ENCODE assay signal across 12 cellular contexts in the genomic region with DNA sequence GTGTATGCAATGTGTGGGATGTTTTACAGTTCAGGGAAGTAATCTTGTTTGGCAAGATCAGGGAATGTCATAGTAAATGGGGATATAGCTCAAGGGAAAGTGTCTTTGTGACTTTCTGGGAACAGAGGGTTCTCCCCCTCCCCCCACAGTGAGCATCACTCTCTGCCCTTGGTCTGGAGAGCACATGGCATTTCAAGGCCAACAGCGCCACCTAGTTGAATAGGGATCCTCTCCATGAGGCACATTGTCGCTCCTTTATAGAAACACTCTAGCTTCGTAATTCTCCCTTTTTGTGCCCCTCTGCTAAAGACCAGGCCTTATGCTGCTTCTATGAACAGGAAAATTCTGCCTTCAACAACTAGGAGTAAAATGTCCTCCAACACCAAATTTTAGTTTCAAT. TPM values are rescaled to one million over a fixed set of nuclear protein-coding genes. Genes with fewer than 3 reads are reported as not detected.
A peak's percentile ranks its signal among the peaks of the same experiment; 100 is the strongest.
DNase-seq lines count a peak whose midpoint lies in the region; ATAC-seq and TF ChIP-seq lines count a peak whose summit lies in the region.
"Had no signal": no experiment of that assay in that cellular context is flagged by ENCODE, and none has a peak within 500 bp of the region (broad histone marks: within the 10 kb centered on the region; RNA-seq: fewer than 3 reads in every experiment).

No MANE protein-coding gene starts in this region.

- no peaks in the 10 kb centered on the region for H3K36me3 ChIP-seq in OCI-LY7 (ENCODE audit: insufficient read depth, low read length)
- no peaks in the 10 kb centered on the region for H3K36me3 ChIP-seq in hepatocyte (replicated peaks; ENCODE audit: insufficient read depth, low read depth)
- H3K36me3 ChIP-seq: gastroesophageal sphincter, thyroid gland had no signal

- H3K9me3 ChIP-seq in OCI-LY7 (ENCODE audit: low read length) (peaks cover 8% of the 10 kb centered on the region), hepatocyte (ENCODE audit: low read depth) (no peaks in the 10 kb centered on the region)
- H3K9me3 ChIP-seq: thyroid gland had no signal

- no peak overlapping the region for H3K27ac ChIP-seq in OCI-LY7 (ENCODE audit: low read depth, low read length, poor library complexity, severe bottlenecking)
- H3K27ac ChIP-seq in hepatocyte, result no peak overlapping the region
- H3K27ac ChIP-seq: gastroesophageal sphincter, thyroid gland had no signal

- H3K4me1 ChIP-seq in OCI-LY7 (ENCODE audit: insufficient read depth, low read length, poor library complexity, severe bottlenecking) (no peaks in the 10 kb centered on the region), hepatocyte (ENCODE audit: insufficient read depth) (no peaks in the 10 kb centered on the region)
- H3K4me1 ChIP-seq: gastroesophageal sphincter, thyroid gland had no signal

- H3K4me3 ChIP-seq in OCI-LY7 (ENCODE audit: low read depth, low read length, poor library complexity, severe bottlenecking) (no peak overlapping the region), hepatocyte (no peak overlapping the region)
- H3K4me3 ChIP-seq: gastroesophageal sphincter, thyroid gland had no signal

- H3K79me2 ChIP-seq in OCI-LY7 (ENCODE audit: insufficient read depth, low read depth, low read length) (no peaks in the 10 kb centered on the region), hepatocyte (no peaks in the 10 kb centered on the region)

- POLR2A ChIA-PET in OCI-LY7 (lab: Charles Lee), result no interaction called here

- H3K27me3 Mint-ChIP-seq in HFFc6 (ENCODE audit: insufficient read depth), result peaks cover 11% of the 10 kb centered on the region

- H4K20me1 ChIP-seq in OCI-LY7 (ENCODE audit: insufficient read depth, low read length) (no peaks in the 10 kb centered on the region), hepatocyte (ENCODE audit: insufficient read depth, poor library complexity, severe bottlenecking) (no peaks in the 10 kb centered on the region)

- no peaks in the 10 kb centered on the region for H3K4me1 Mint-ChIP-seq in HFFc6 (ENCODE audit: low read depth)

- H3K9me2 ChIP-seq in OCI-LY7 (ENCODE audit: insufficient read depth, low read length) (no peaks in the 10 kb centered on the region), hepatocyte (replicated peaks; ENCODE audit: insufficient read depth) (no peaks in the 10 kb centered on the region)

- H3K4me3 Mint-ChIP-seq in HFFc6, result no peak overlapping the region

- H2AFZ ChIP-seq in OCI-LY7 (ENCODE audit: low read length) (no peak overlapping the region), hepatocyte (no peak overlapping the region)

- TF ChIP-seq CTCF in HFFc6 (IDR thresholded peaks at IDR 0.05) (peak; percentile 39), OCI-LY7 (conservative IDR thresholded peaks at IDR 0.05; ENCODE audit: low read length) (peak; percentile 75), hepatocyte (IDR thresholded peaks at IDR 0.05; ENCODE audit: poor library complexity) (peak; percentile 13)

- DNase-seq in NCI-H2227 (lab: John Stamatoyannopoulos, UW; ENCODE audit: unreplicated experiment) (peak; percentile 2), NCI-H2227 treated with DMSO at 0.1 percent for 48 hours (lab: John Stamatoyannopoulos, UW) (no peak), HFFc6 (no peak), OCI-LY7 (ENCODE audit: low spot score) (peak; percentile 46), hepatocyte (ENCODE audit: low spot score) (no peak), NCI-H1436 (lab: John Stamatoyannopoulos, UW) (no peak)
- DNase-seq: activated CD4-positive, alpha-beta T cell treated with anti-CD3 and anti-CD28 coated beads for 4 hours; NCI-H2081; thyroid gland had no signal

- no peaks in the 10 kb centered on the region for H3K27me3 ChIP-seq in hepatocyte
- H3K27me3 ChIP-seq: gastroesophageal sphincter, thyroid gland had no signal

- H3K4me2 ChIP-seq in OCI-LY7 (ENCODE audit: low read length) (no peak overlapping the region), hepatocyte (no peak overlapping the region)

- H3K9me3 Mint-ChIP-seq in HFFc6, result peaks cover 34% of the 10 kb centered on the region

- CTCF ChIA-PET in OCI-LY7 (lab: Charles Lee; ENCODE audit: unreplicated experiment), result no interaction called here

- WGBS in hepatocyte (ENCODE audit: low lambda C conversion rate, missing lambda C conversion rate), result 94% methylated on average over 3 of the region's 3 CpGs

- no TSS peak for BruUV-seq in OCI-LY7 (replicated peaks; lab: Mats Ljungman, UMichigan)

- intact Hi-C loops in OCI-LY7 (cut with micrococcal nuclease; ENCODE audit: unreplicated experiment), result no loop called here

- no peak overlapping the region for H3K27ac Mint-ChIP-seq in HFFc6

- H3K36me3 Mint-ChIP-seq in HFFc6 (ENCODE audit: low read depth), result peaks cover 21% of the 10 kb centered on the region; the same call in 1 of the 2 replicates

- no peak for ATAC-seq in HG02759 (IDR thresholded peaks at IDR 0.05; ENCODE audit: unreplicated experiment)
- ATAC-seq in HG03342 (IDR thresholded peaks at IDR 0.05; ENCODE audit: unreplicated experiment), result no peak
- ATAC-seq: gastroesophageal sphincter had no signal

RNA-seq across cellular contexts. Expression of gene ARNT2, which starts 37.1 kb away (rescaled TPM):
- 10 to 100 TPM in 4 of 6 experiments, 1 to 10 TPM in 2; 2.4 to 16.6 (median 15.5) TPM for total RNA-seq in HFFc6 (2021; fragmentation: NEBNext Ultra II Directional; extraction: Animal tissue kit (Norgen Biotek cat#: 25700))
- not detected in 2 replicates for total RNA-seq in OCI-LY7 (2014; rRNA removed; shearing (Covaris generic))
- total RNA-seq in OCI-LY7 (2022), result not detected in 2 replicates
- total RNA-seq in hepatocyte, result 4.6 and 5.3 TPM in 2 replicates
- polyA plus RNA-seq in hepatocyte, result 3.9 and 4.7 TPM in 2 replicates

Comparison
In these comparisons a context has a peak if more than half of its experiments do, and no peak if none do; other contexts are left out.
1. DNase-seq: peak in NCI-H2227 (single experiment) and OCI-LY7 (single experiment); none in NCI-H2227 treated with DMSO at 0.1 percent for 48 hours (single experiment), HFFc6 (single experiment), hepatocyte (single experiment) and NCI-H1436 (single experiment).
2. CTCF ChIP-seq: peak in every context shown above with its lines; median percentile 75 in OCI-LY7; 39 in HFFc6; 13 in hepatocyte.